22 cellular contexts compared by ENCODE assay signal in the genomic region with DNA sequence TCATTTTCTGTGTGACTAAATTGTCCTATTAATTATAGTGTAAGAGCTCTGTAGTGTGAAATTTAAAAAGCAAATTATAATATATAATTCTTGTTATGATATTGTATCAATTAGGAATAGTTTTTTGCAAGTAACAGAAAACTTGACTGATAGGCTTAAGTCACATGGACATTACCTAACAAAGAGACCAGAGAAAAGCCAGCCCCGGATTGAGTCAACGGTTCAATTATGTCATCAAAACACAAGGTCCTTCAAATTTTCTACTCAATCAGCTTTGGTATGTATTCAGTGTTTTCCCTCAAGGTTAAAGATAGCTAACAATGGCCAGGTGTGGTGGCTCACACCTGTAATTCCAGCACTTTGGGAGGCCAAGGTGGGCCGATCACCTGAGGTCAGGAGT.
"Had no signal": no experiment of that assay in that cellular context is flagged by ENCODE, and none has a peak within 500 bp of the region (broad histone marks: within the 10 kb centered on the region; RNA-seq: fewer than 3 reads in every experiment).

No MANE protein-coding gene starts in this region.

- H3K27ac ChIP-seq: lower lobe of right lung, neural progenitor cell had no signal

- H3K9ac ChIP-seq: neural progenitor cell had no signal

- H3K36me3 ChIP-seq: lower lobe of right lung, neural progenitor cell, thoracic aorta had no signal

- H3K4me3 ChIP-seq: lower lobe of right lung, neural progenitor cell, thoracic aorta had no signal

- DNase-seq: activated CD4-positive, alpha-beta T cell treated with anti-CD3 and anti-CD28 coated beads for 1 hour; activated CD4-positive, alpha-beta T cell treated with anti-CD3 and anti-CD28 coated beads, Interleukin-2, amount 50 U/mL, for 4 hours; activated CD8-positive, alpha-beta memory T cell treated with anti-CD3 and anti-CD28 coated beads for 24 hours; activated CD8-positive, alpha-beta memory T cell treated with anti-CD3 and anti-CD28 coated beads, Interleukin-2, amount 50 U/mL, for 4 hours; activated naive CD4-positive, alpha-beta T cell; activated naive CD8-positive, alpha-beta T cell treated with anti-CD3 and anti-CD28 coated beads for 36 hours; activated T-cell treated with anti-CD3 and anti-CD28 coated beads, Interleukin-2, amount 50 U/mL, for 4 hours; cerebellar nuclear complex; cortex of kidney; erythroblast; kidney; lower lobe of right lung; naive thymus-derived CD8-positive, alpha-beta T cell; posterior cingulate gyrus; stimulated activated CD4-positive, alpha-beta T cell treated with anti-CD3 and anti-CD28 coated beads, Interleukin-4, amount 100 ng/mL, for 1 hour; stimulated activated naive CD4-positive, alpha-beta T cell; T-helper 1 cell; T-helper 9 cell had no signal

- ATAC-seq: activated T-cell treated with anti-CD3 and anti-CD28 coated beads, Interleukin-2, amount 50 U/mL, for 4 hours; naive thymus-derived CD8-positive, alpha-beta T cell; sciatic nerve had no signal

- H3K9me3 ChIP-seq: lower lobe of right lung, thoracic aorta had no signal

- H3K4me2 ChIP-seq: neural progenitor cell had no signal

- H3K27me3 ChIP-seq: foreskin keratinocyte, neural progenitor cell had no signal
